8 cellular contexts compared by ENCODE assay signal in the genomic region with DNA sequence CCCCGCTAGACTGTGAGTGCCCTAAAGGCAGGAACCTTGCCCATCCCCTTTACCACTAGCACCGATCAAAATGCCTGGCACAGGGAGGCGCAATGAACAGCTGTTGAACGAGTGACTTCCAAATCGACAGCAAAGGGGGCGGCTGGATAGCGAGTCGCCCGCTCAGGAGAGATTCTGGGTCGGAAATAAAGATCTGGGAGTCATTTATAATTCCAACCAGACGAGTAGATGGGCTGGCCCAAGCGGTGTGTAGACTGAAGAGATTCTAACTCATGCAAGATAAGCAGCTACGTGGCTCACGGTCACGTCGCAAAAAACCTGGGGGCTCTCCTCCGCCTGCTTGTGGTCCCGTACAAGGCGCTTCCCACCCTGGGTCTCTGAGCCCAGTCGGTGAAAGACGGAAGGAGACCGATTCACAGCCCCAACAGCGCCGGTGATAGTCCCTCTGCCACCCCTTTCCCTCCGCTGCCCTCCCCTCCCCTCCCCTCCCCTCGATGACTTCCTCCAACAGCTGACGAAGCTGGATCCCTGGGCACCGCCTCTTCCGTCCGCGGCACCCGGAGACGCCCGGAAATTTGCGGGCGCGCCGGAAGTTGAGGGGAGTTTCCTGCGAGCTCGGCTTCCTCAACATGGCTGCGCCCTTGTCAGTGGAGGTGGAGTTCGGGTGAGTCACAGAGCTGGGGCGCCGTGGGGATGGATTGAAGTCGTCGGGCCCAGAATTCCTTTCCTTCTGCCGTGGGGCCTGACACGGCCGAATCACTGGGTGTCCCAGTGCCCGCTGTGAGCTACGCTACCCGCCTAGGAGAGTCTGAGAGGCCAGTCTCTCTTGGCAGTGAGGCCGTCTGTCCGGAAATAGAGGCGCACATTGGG. TPM values are rescaled to one million over a fixed set of nuclear protein-coding genes. Genes with fewer than 3 reads are reported as not detected.
DNase-seq lines count a peak whose midpoint lies in the region; ATAC-seq and TF ChIP-seq lines count a peak whose summit lies in the region.

Gene URM1 (plus strand): TSS at position 623 of the 870 bp plus-strand sequence. CDS start 7 bp downstream, at position 630.

- TF ChIP-seq CTCF in RWPE1 (conservative IDR thresholded peaks at IDR 0.05; ENCODE audit: low read depth) (no peak; the same call in 1 of the 2 replicates), fibroblast of lung (conservative IDR thresholded peaks at IDR 0.05 in 1 of 2, IDR thresholded peaks at IDR 0.05 in 1 of 2; ENCODE audit: low read depth in 1 of 2, low read length in 2 of 2) (no peak)

- H3K9ac ChIP-seq in fibroblast of lung (ENCODE audit: insufficient read depth, low read length): peak within 1 kb of the TSS; percentile 83

- POLR2A ChIA-PET in RWPE1 (lab: Yijun Ruan, JAX; ENCODE audit: low non-redundant PET): interaction anchor here (0.6 to 1.2 kb wide), 7 partner anchors 9 to 1115 kb away, joined by 3 to 9 read pairs (median 4); no protein-coding TSS in a partner anchor
- POLR2A ChIA-PET in naive thymus-derived CD8-positive, alpha-beta T cell (lab: Charles Lee): interaction anchor here (0.5 to 2.2 kb wide), 22 partner anchors 9 to 459 kb away, joined by 3 to 20 read pairs (median 3); partner anchors contain the start of genes BBLN, ENDOG, GOLGA2 and ODF2

- CTCF ChIA-PET in RWPE1 (lab: Yijun Ruan, JAX): interaction anchor here (0.5 to 1.8 kb wide), 6 partner anchors 9 to 68 kb away, joined by 3 to 15 read pairs (median 4); partner anchors contain the start of gene CERCAM

- peaks cover 22% of the 10 kb centered on the region for H3K4me1 Mint-ChIP-seq in activated T-helper 17 cell treated with anti-CD3 and anti-CD28 coated beads, Interleukin-2, amount 50 U/mL, for 72 hours
- peaks cover 19 to 43% (median 36%) of the 10 kb centered on the region in 4 donors for H3K4me1 Mint-ChIP-seq in naive thymus-derived CD8-positive, alpha-beta T cell
- H3K4me1 Mint-ChIP-seq in stimulated activated naive B cell treated with anti-CD40 and anti-IgM and Interleukin-4, amounts not matched to agents 10 μg/mL and 1 μg/mL and 100 μg/mL, for 72 hours: peaks cover 20 to 40% of the 10 kb centered on the region in 2 donors

- peak within 1 kb of the TSS; percentile 80 for H2AFZ ChIP-seq in fibroblast of lung (ENCODE audit: low read length)

- no peaks in the 10 kb centered on the region for H4K20me1 ChIP-seq in fibroblast of lung (ENCODE audit: control insufficient read depth, extremely low read depth, insufficient read depth, low read length)

- H3K9me3 ChIP-seq in fibroblast of lung (ENCODE audit: control insufficient read depth, insufficient read depth, low read depth, low read length): no peaks in the 10 kb centered on the region

- peaks cover 30% of the 10 kb centered on the region for H3K79me2 ChIP-seq in fibroblast of lung (ENCODE audit: control insufficient read depth, insufficient read depth, low read length)

- H3K4me3 ChIP-seq in fibroblast of lung (replicated peaks in 1 of 4; ENCODE audit: control extremely low read depth in 1 of 4, insufficient read depth in 1 of 4, low read depth in 3 of 4, low read length in 4 of 4): peak within 1 kb of the TSS; percentile 71 to 99 (median 87)

- H3K9me3 Mint-ChIP-seq in activated T-helper 17 cell treated with anti-CD3 and anti-CD28 coated beads, Interleukin-2, amount 50 U/mL, for 72 hours: no peaks in the 10 kb centered on the region
- no peaks in the 10 kb centered on the region for H3K9me3 Mint-ChIP-seq in naive thymus-derived CD8-positive, alpha-beta T cell
- H3K9me3 Mint-ChIP-seq in stimulated activated naive B cell treated with anti-CD40 and anti-IgM and Interleukin-4, amounts not matched to agents 10 μg/mL and 1 μg/mL and 100 μg/mL, for 72 hours: no peaks in the 10 kb centered on the region

- H3K27me3 Mint-ChIP-seq in activated T-helper 17 cell treated with anti-CD3 and anti-CD28 coated beads, Interleukin-2, amount 50 U/mL, for 72 hours: no peaks in the 10 kb centered on the region
- H3K27me3 Mint-ChIP-seq in naive thymus-derived CD8-positive, alpha-beta T cell: peaks cover 0 to 5% (median 0%) of the 10 kb centered on the region in 5 donors
- no peaks in the 10 kb centered on the region for H3K27me3 Mint-ChIP-seq in stimulated activated naive B cell treated with anti-CD40 and anti-IgM and Interleukin-4, amounts not matched to agents 10 μg/mL and 1 μg/mL and 100 μg/mL, for 72 hours

- H3K36me3 ChIP-seq in fibroblast of lung (ENCODE audit: control insufficient read depth, insufficient read depth, low read length): peaks cover 1% of the 10 kb centered on the region

- H3K27me3 ChIP-seq in fibroblast of lung (ENCODE audit: control insufficient read depth, insufficient read depth, low read length): no peaks in the 10 kb centered on the region

- H3K4me2 ChIP-seq in fibroblast of lung (ENCODE audit: extremely low read depth, insufficient read depth, low read length): peak within 1 kb of the TSS; percentile 96

- peak; percentile 98 for DNase-seq in EH (ENCODE audit: low read depth)
- DNase-seq in H4 (ENCODE audit: low spot score): peak; percentile 94
- DNase-seq in LoVo (ENCODE audit: low spot score): peak; percentile 97
- peak; percentile 99 for DNase-seq in RWPE1 (ENCODE audit: low spot score)
- DNase-seq in fibroblast of lung (ENCODE audit: low read depth in 2 of 2): peak; percentile 94 to 98
- peak; percentile 91 to 97 (median 95) for DNase-seq in naive thymus-derived CD8-positive, alpha-beta T cell
- peak; percentile 94 for DNase-seq in stimulated activated naive B cell treated with anti-CD40 and anti-IgM and Interleukin-4, amounts not matched to agents 10 μg/mL and 1 μg/mL and 100 μg/mL, for 72 hours

- peak within 1 kb of the TSS; percentile 98 for H3K4me3 Mint-ChIP-seq in activated T-helper 17 cell treated with anti-CD3 and anti-CD28 coated beads, Interleukin-2, amount 50 U/mL, for 72 hours
- H3K4me3 Mint-ChIP-seq in naive thymus-derived CD8-positive, alpha-beta T cell: peak within 1 kb of the TSS; percentile 89 to 99 (median 97)
- peak within 1 kb of the TSS; percentile 91 to 98 for H3K4me3 Mint-ChIP-seq in stimulated activated naive B cell treated with anti-CD40 and anti-IgM and Interleukin-4, amounts not matched to agents 10 μg/mL and 1 μg/mL and 100 μg/mL, for 72 hours

- H3K27ac Mint-ChIP-seq in activated T-helper 17 cell treated with anti-CD3 and anti-CD28 coated beads, Interleukin-2, amount 50 U/mL, for 72 hours: peak within 1 kb of the TSS; percentile 97
- peak within 1 kb of the TSS; percentile 95 to 99 (median 98) for H3K27ac Mint-ChIP-seq in naive thymus-derived CD8-positive, alpha-beta T cell
- H3K27ac Mint-ChIP-seq in stimulated activated naive B cell treated with anti-CD40 and anti-IgM and Interleukin-4, amounts not matched to agents 10 μg/mL and 1 μg/mL and 100 μg/mL, for 72 hours: peak within 1 kb of the TSS; percentile 97

- peak; percentile 99 for ATAC-seq in activated T-helper 17 cell treated with anti-CD3 and anti-CD28 coated beads, Interleukin-2, amount 50 U/mL, for 72 hours (replicated peaks)
- ATAC-seq in naive thymus-derived CD8-positive, alpha-beta T cell: peak; percentile 95 to 97
- peak; percentile 96 to 97 for ATAC-seq in stimulated activated naive B cell treated with anti-CD40 and anti-IgM and Interleukin-4, amounts not matched to agents 10 μg/mL and 1 μg/mL and 100 μg/mL, for 72 hours (replicated peaks)

- H3K4me1 ChIP-seq in fibroblast of lung (ENCODE audit: control insufficient read depth, extremely low read depth, insufficient read depth, low read length): peaks cover 7% of the 10 kb centered on the region

- peaks cover 34% of the 10 kb centered on the region for H3K36me3 Mint-ChIP-seq in activated T-helper 17 cell treated with anti-CD3 and anti-CD28 coated beads, Interleukin-2, amount 50 U/mL, for 72 hours (ENCODE audit: low read depth)
- peaks cover 0 to 22% (median 3%) of the 10 kb centered on the region in 3 donors for H3K36me3 Mint-ChIP-seq in naive thymus-derived CD8-positive, alpha-beta T cell
- peaks cover 13 to 14% of the 10 kb centered on the region in 2 donors for H3K36me3 Mint-ChIP-seq in stimulated activated naive B cell treated with anti-CD40 and anti-IgM and Interleukin-4, amounts not matched to agents 10 μg/mL and 1 μg/mL and 100 μg/mL, for 72 hours

- peak within 1 kb of the TSS; percentile 89 for H3K27ac ChIP-seq in RWPE1
- peak within 1 kb of the TSS; percentile 91 for H3K27ac ChIP-seq in fibroblast of lung (ENCODE audit: insufficient read depth, low read length)

RNA-seq across cellular contexts. Expression of gene URM1, which starts in this region (rescaled TPM):
- total RNA-seq in H4 (2014; rRNA removed; shearing (Covaris generic)): 52.3 and 71.9 TPM in 2 replicates
- total RNA-seq in activated T-helper 17 cell treated with anti-CD3 and anti-CD28 coated beads, Interleukin-2, amount 50 U/mL, for 72 hours: 10 to 100 TPM; 41.4 to 83.5 TPM
- total RNA-seq in fibroblast of lung: 23.6 and 28.6 TPM in 2 replicates
- 35.3 and 43.3 TPM in 2 replicates for polyA plus RNA-seq in fibroblast of lung
- polyA plus RNA-seq in fibroblast of lung (2012): 60.2 and 74.6 TPM in 2 replicates
- polyA minus RNA-seq in fibroblast of lung (ENCODE audit: low replicate concordance): 103 and 104 TPM in 2 replicates
- 10 to 100 TPM; 44.5 to 47.5 TPM for total RNA-seq in naive thymus-derived CD8-positive, alpha-beta T cell
- polyA plus RNA-seq in naive thymus-derived CD8-positive, alpha-beta T cell: 10 to 100 TPM; 49.3 to 66.4 (median 61.0) TPM

Comparison
In these comparisons a context has a peak if more than half of its experiments do, and no peak if none do; other contexts are left out.
1. Peak in every context shown above with its lines: DNase-seq, ATAC-seq, H3K4me3 ChIP-seq and H3K27ac ChIP-seq.